Comparison of ENCODE assay signal across 8 cellular contexts in the genomic region with DNA sequence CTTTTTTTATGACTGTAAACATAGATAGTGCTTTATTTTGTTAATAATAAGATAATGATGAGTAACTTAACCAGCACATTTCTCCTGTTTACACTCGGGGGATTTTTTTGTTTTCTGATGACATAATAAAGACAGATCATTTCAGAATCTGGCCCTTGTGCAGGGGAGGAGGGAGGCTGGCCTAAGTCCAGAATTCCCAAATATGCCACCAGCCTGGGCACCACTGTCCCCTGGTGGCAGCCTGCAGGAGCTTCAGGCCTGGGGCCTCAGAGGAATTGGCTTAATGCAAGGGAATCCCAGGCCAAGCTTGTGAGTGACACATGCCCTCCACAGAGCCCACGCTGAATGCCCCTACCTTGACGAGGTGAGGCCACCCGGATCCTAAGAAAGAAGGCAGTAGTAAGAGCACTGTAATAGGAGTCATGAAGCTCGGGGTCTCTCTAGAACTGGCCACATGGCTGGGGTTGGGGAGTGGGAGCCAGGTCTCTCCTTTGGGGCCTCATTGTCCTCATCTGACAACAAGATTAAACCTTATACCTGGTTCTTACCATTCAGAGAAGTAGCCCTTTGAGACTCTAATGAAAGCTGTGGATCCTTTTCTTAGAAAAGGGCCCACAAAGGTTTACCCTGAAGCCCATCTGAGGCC. TPM values are rescaled to one million over a fixed set of nuclear protein-coding genes. Genes with fewer than 3 reads are reported as not detected.
DNase-seq lines count a peak whose midpoint lies in the region; ATAC-seq and TF ChIP-seq lines count a peak whose summit lies in the region.

No MANE protein-coding gene starts in this region.

- H3K9me3 Mint-ChIP-seq in type B pancreatic cell = no peaks in the 10 kb centered on the region

- no peak for ATAC-seq in DND-41 (ENCODE audit: insufficient read depth, low read depth)
- peak; percentile 37 to 59 (median 39) for ATAC-seq in right lobe of liver
- ATAC-seq in HG03439 (IDR thresholded peaks at IDR 0.05; ENCODE audit: unreplicated experiment) = no peak
- ATAC-seq in activated CD4-positive, CD25-positive, alpha-beta regulatory T cell treated with anti-CD3 and anti-CD28 coated beads, Interleukin-2, amount 50 U/mL, for 24 hours = no peak

- H3K36me3 Mint-ChIP-seq in type B pancreatic cell = peaks cover 18% of the 10 kb centered on the region

- H3K27me3 ChIP-seq in DND-41 (ENCODE audit: insufficient read depth, low read length, poor library complexity) (no peaks in the 10 kb centered on the region), right lobe of liver (no peaks in the 10 kb centered on the region)

- peak; percentile 9 for DNase-seq in DND-41
- peak; percentile 79 for DNase-seq in LHCN-M2 (ENCODE audit: low read depth)
- DNase-seq in OCI-M1 (lab: John Stamatoyannopoulos, UW) = peak; percentile 86
- DNase-seq in dedifferentiated amniotic fluid mesenchymal stem cell (ENCODE audit: extremely low spot score) = peak; percentile 87
- DNase-seq in right lobe of liver = peak; percentile 73 to 84 (median 74)
- DNase-seq in type B pancreatic cell (ENCODE audit: extremely low spot score, unreplicated experiment) = no peak

- H3K27ac ChIP-seq in DND-41 (ENCODE audit: low read length) (no peak overlapping the region), right lobe of liver (peak overlapping the region in 2 of 3 donors; percentile 63 to 83)

- H3K9ac ChIP-seq in DND-41 (ENCODE audit: low read depth, low read length) = no peak overlapping the region

- intact Hi-C loops in right lobe of liver (cut with DNase I) = loop anchor here (5.0 to 10.0 kb wide), 4 partner anchors 45 to 260 kb away; partner anchors contain the start of gene SOX13 (in 1 of the 2)

- H3K4me2 ChIP-seq in DND-41 (ENCODE audit: insufficient read depth, low read length) = no peak overlapping the region

- H3K4me3 Mint-ChIP-seq in type B pancreatic cell = peak overlapping the region; percentile 58

- 11% methylated on average over 3 of the region's 5 CpGs for WGBS in right lobe of liver (ENCODE audit: insufficient coverage, low coverage, low lambda C conversion rate, missing lambda C conversion rate)

- TF ChIP-seq CTCF in DND-41 (IDR thresholded peaks at IDR 0.05; ENCODE audit: borderline replicate concordance, extremely low read depth, low read length, poor library complexity, severe bottlenecking) (peak; percentile 63), right lobe of liver (IDR thresholded peaks at IDR 0.05) (peak; percentile 94 to 99 (median 98)), type B pancreatic cell (conservative IDR thresholded peaks at IDR 0.05) (peak; percentile 93)

- H3K4me1 ChIP-seq in DND-41 (ENCODE audit: insufficient read depth, low read length) (peaks cover 4% of the 10 kb centered on the region), right lobe of liver (peaks cover 0 to 49% (median 24%) of the 10 kb centered on the region in 4 donors)

- H3K9me3 ChIP-seq in DND-41 (ENCODE audit: insufficient read depth, low read length, severe bottlenecking) (no peaks in the 10 kb centered on the region), right lobe of liver (no peaks in the 10 kb centered on the region)

- H3K36me3 ChIP-seq in DND-41 (ENCODE audit: insufficient read depth, low read length) (no peaks in the 10 kb centered on the region), right lobe of liver (peaks cover 0 to 20% (median 9%) of the 10 kb centered on the region in 4 donors)

- H3K27ac Mint-ChIP-seq in type B pancreatic cell = peak overlapping the region; percentile 53

- H3K4me1 Mint-ChIP-seq in type B pancreatic cell (ENCODE audit: unreplicated experiment) = peaks cover 46% of the 10 kb centered on the region

- H3K4me3 ChIP-seq in DND-41 (ENCODE audit: low read depth in 1 of 2, low read length in 2 of 2) = no peak overlapping the region
- peak overlapping the region in 1 of 3 donors; percentile 66 for H3K4me3 ChIP-seq in right lobe of liver

- H3K79me2 ChIP-seq in DND-41 (ENCODE audit: insufficient read depth, low read length) = no peaks in the 10 kb centered on the region

- no peaks in the 10 kb centered on the region for H4K20me1 ChIP-seq in DND-41 (ENCODE audit: insufficient read depth, low read length)

- peak overlapping the region; percentile 58; the same call in 1 of the 2 replicates for H2AFZ ChIP-seq in DND-41 (ENCODE audit: low read depth, low read length)

- no peaks in the 10 kb centered on the region for H3K27me3 Mint-ChIP-seq in type B pancreatic cell

- no peak for TF ChIP-seq POLR2A in right lobe of liver (IDR thresholded peaks at IDR 0.05)

RNA-seq across cellular contexts. Expression of gene ETNK2, which starts 24.1 kb away (rescaled TPM):
- 1.1 and 3.5 TPM in 2 replicates for total RNA-seq in LHCN-M2 (2014; rRNA removed)
- 2.0 TPM for polyA plus RNA-seq in LHCN-M2 (2012)
- total RNA-seq in right lobe of liver = 100 to 1,000 TPM in 3 of 6 experiments, 10 to 100 TPM in 3; 30.9 to 231 (median 98.9) TPM
- total RNA-seq in type B pancreatic cell (ENCODE audit: low replicate concordance) = 7.3 and 10.0 TPM in 2 replicates

RNA-seq across cellular contexts. Expression of gene REN, which starts 38.4 kb away (rescaled TPM):
- not detected in 2 replicates for total RNA-seq in LHCN-M2 (2014; rRNA removed)
- polyA plus RNA-seq in LHCN-M2 (2012) = not detected
- under 1 TPM in 5 of 6 experiments, not detected in 1; 0.25 to 0.44 (median 0.27) TPM for total RNA-seq in right lobe of liver
- total RNA-seq in type B pancreatic cell (ENCODE audit: low replicate concordance) = 0.69 and 1.2 TPM in 2 replicates

RNA-seq across cellular contexts. Expression of gene SOX13, which starts 54.8 kb away (rescaled TPM):
- total RNA-seq in LHCN-M2 (2014; rRNA removed) (2.2 and 3.6 TPM in 2 replicates), right lobe of liver (10 to 100 TPM; 12.5 to 29.1 (median 17.1) TPM), type B pancreatic cell (ENCODE audit: low replicate concordance) (38.5 and 39.4 TPM in 2 replicates)
- 2.4 TPM for polyA plus RNA-seq in LHCN-M2 (2012)

Comparison
In these comparisons a context has a peak if more than half of its experiments do, and no peak if none do; other contexts are left out.
1. ATAC-seq: peak in right lobe of liver (4 of 4); none in DND-41 (single experiment), HG03439 (single experiment) and activated CD4-positive, CD25-positive, alpha-beta regulatory T cell treated with anti-CD3 and anti-CD28 coated beads, Interleukin-2, amount 50 U/mL, for 24 hours (0 of 2).
2. Peak in every context shown above with its lines, with median percentiles within 50 percentile points of each other: CTCF ChIP-seq.